In genomic region chr14:73576391-73576790, GRCh38 we compare ENCODE assay signal across 1 cellular context.
TF ChIP-seq lines count a peak whose summit lies in the region.

No MANE protein-coding gene starts in this region.

TF ChIP-seq in A549, 52 proteins besides CTCF, POLR2A, EP300 and RAD21:
- TF ChIP-seq USF2 (IDR thresholded peaks at IDR 0.05) (no peak), FOSL2 (IDR thresholded peaks at IDR 0.05) (no peak), FOSL2 (CRISPR knock-in tag; IDR thresholded peaks at IDR 0.05) (peak; percentile 36; the same call in 1 of the 2 replicates)
